22 cellular contexts compared by ENCODE assay signal in the genomic region with DNA sequence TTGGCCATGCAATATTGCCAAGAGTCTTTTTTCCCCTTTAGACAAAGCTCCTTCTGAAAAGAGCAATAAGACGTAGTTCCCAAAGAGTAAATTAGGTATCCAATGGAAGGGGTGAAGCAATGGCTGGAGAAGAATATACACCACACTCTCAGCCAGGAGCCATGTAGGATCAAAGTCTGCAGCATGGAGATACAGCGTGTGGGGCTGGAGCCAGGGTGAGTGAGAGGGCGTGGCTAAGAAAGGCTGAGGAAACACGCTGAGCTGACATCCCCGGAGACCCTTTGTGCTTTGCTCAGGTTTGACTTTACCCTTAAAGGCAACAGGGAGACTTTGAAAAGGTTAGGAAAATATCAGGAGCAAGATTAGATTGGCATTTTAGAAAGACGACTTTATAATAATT.
DNase-seq lines count a peak whose midpoint lies in the region; ATAC-seq, FAIRE-seq and TF ChIP-seq lines count a peak whose summit lies in the region.
"Had no signal": no experiment of that assay in that cellular context is flagged by ENCODE, and none has a peak within 500 bp of the region (broad histone marks: within the 10 kb centered on the region; RNA-seq: fewer than 3 reads in every experiment).

No MANE protein-coding gene starts in this region.

- ATAC-seq in Right ventricle myocardium superior (ENCODE audit: poor library complexity) = no peak
- ATAC-seq in aorta (ENCODE audit: low FRiP score) = no peak
- ATAC-seq: activated T-cell treated with anti-CD3 and anti-CD28 coated beads, Interleukin-2, amount 50 U/mL, for 4 hours; CD8-positive, alpha-beta T cell had no signal

- no peak overlapping the region for H3K27ac Mint-ChIP-seq in astrocyte (ENCODE audit: unreplicated experiment)
- H3K27ac Mint-ChIP-seq: activated CD4-positive, alpha-beta memory T cell treated with anti-CD3 and anti-CD28 coated beads, Interleukin-2, amount 10 ng/mL, durations not matched to agents 7 days and 5 days; activated naive CD4-positive, alpha-beta T cell treated with anti-CD3 and anti-CD28 coated beads, Interleukin-2, amount 50 U/mL, for 24 hours; CD8-positive, alpha-beta T cell; type B pancreatic cell had no signal

- intact Hi-C loops in Right ventricle myocardium superior (cut with DNase I) = no loop called here
- intact Hi-C loops in cardiac septum (cut with DNase I) = no loop called here
- intact Hi-C loops in aorta (cut with DNase I) = no loop called here

- no peak for TF ChIP-seq CTCF in astrocyte (IDR thresholded peaks at IDR 0.05; ENCODE audit: insufficient read depth, low read depth, low read length)

- H3K4me1 ChIP-seq in astrocyte (ENCODE audit: insufficient read depth, low read length) (peaks cover 14% of the 10 kb centered on the region), aorta (ENCODE audit: control insufficient read depth in 1 of 2, insufficient read depth in 2 of 2, low read length in 2 of 2) (peaks cover 0 to 4% of the 10 kb centered on the region in 2 donors)

- H2AFZ ChIP-seq in astrocyte (ENCODE audit: low read depth, low read length) = peak overlapping the region; percentile 9

- no peaks in the 10 kb centered on the region for H3K79me2 ChIP-seq in astrocyte (ENCODE audit: insufficient read depth, low read length)

- no peak overlapping the region for H3K4me3 Mint-ChIP-seq in astrocyte (ENCODE audit: unreplicated experiment)
- H3K4me3 Mint-ChIP-seq: activated CD4-positive, alpha-beta memory T cell treated with anti-CD3 and anti-CD28 coated beads, Interleukin-2, amount 10 ng/mL, durations not matched to agents 7 days and 5 days; activated naive CD4-positive, alpha-beta T cell treated with anti-CD3 and anti-CD28 coated beads, Interleukin-2, amount 50 U/mL, for 24 hours; activated T-cell treated with anti-CD3 and anti-CD28 coated beads, Interleukin-2, amount 50 U/mL, for 4 hours; CD8-positive, alpha-beta T cell; type B pancreatic cell had no signal

- H3K9ac ChIP-seq in astrocyte (ENCODE audit: low read length) = no peak overlapping the region

- H3K4me1 Mint-ChIP-seq in astrocyte (ENCODE audit: low read depth, unreplicated experiment) = peaks cover 1% of the 10 kb centered on the region
- H3K4me1 Mint-ChIP-seq: activated naive CD4-positive, alpha-beta T cell treated with anti-CD3 and anti-CD28 coated beads, Interleukin-2, amount 50 U/mL, for 24 hours had no signal

- no peaks in the 10 kb centered on the region for H4K20me1 ChIP-seq in astrocyte (ENCODE audit: insufficient read depth, low read length)

- H3K4me3 ChIP-seq in astrocyte (ENCODE audit: insufficient read depth, low read depth, low read length) (no peak overlapping the region), aorta (ENCODE audit: low read length in 2 of 2) (no peak overlapping the region)
- H3K4me3 ChIP-seq: esophagus squamous epithelium, heart right ventricle had no signal

- no peaks in the 10 kb centered on the region for H3K9me3 Mint-ChIP-seq in astrocyte (ENCODE audit: unreplicated experiment)
- H3K9me3 Mint-ChIP-seq: type B pancreatic cell had no signal

- H3K27me3 Mint-ChIP-seq in astrocyte (ENCODE audit: low read depth, unreplicated experiment) = no peaks in the 10 kb centered on the region
- H3K27me3 Mint-ChIP-seq: activated CD4-positive, alpha-beta memory T cell treated with anti-CD3 and anti-CD28 coated beads, Interleukin-2, amount 10 ng/mL, durations not matched to agents 7 days and 5 days; type B pancreatic cell had no signal

- H3K9me3 ChIP-seq in astrocyte (ENCODE audit: insufficient read depth, low read depth, low read length) (no peaks in the 10 kb centered on the region), aorta (ENCODE audit: control insufficient read depth, low read length) (no peaks in the 10 kb centered on the region)
- H3K9me3 ChIP-seq: esophagus squamous epithelium had no signal

- no peak overlapping the region for H3K4me2 ChIP-seq in astrocyte (ENCODE audit: low read length)

- H3K27me3 ChIP-seq in astrocyte (ENCODE audit: insufficient read depth, low read length) (no peaks in the 10 kb centered on the region), aorta (ENCODE audit: control insufficient read depth in 1 of 2, insufficient read depth in 2 of 2, low read length in 1 of 2) (no peaks in the 10 kb centered on the region)
- H3K27me3 ChIP-seq: brain microvascular endothelial cell, esophagus squamous epithelium, heart right ventricle had no signal

- peak; percentile 33 for DNase-seq in Right ventricle myocardium superior
- DNase-seq in cardiac septum (ENCODE audit: low spot score) = no peak
- no peak for DNase-seq in astrocyte (ENCODE audit: low read depth)
- peak; percentile 64 for DNase-seq in iPS-NIHi7 (ENCODE audit: extremely low spot score)
- DNase-seq in aorta = no peak
- no peak for DNase-seq in AG20443 (ENCODE audit: low spot score)
- DNase-seq in NCI-H2196 (lab: John Stamatoyannopoulos, UW; ENCODE audit: unreplicated experiment) = no peak
- no peak for DNase-seq in retina
- DNase-seq: activated CD4-positive, alpha-beta memory T cell treated with anti-CD3 and anti-CD28 coated beads, Interleukin-2, amount 10 ng/mL, durations not matched to agents 7 days and 5 days; activated T-cell treated with anti-CD3 and anti-CD28 coated beads, Interleukin-2, amount 50 U/mL, for 4 hours; CD8-positive, alpha-beta T cell; esophagus squamous epithelium; heart right ventricle; midbrain; NCI-H1930; stimulated activated CD4-positive, alpha-beta T cell treated with anti-CD3 and anti-CD28 coated beads, Interleukin-15, amount 100 ng/mL, for 24 hours; stimulated activated naive CD4-positive, alpha-beta T cell; SW 1271 had no signal

- H3K36me3 Mint-ChIP-seq in astrocyte (ENCODE audit: low read depth, unreplicated experiment) = no peaks in the 10 kb centered on the region
- H3K36me3 Mint-ChIP-seq: CD8-positive, alpha-beta T cell; type B pancreatic cell had no signal

- FAIRE-seq in astrocyte (lab: Jason Lieb, UNC) = no peak
- FAIRE-seq: RCC 7860 had no signal

- 54 to 56% methylated on average over 6 of the region's 6 CpGs for WGBS in aorta, 2 donors

- H3K27ac ChIP-seq in astrocyte (ENCODE audit: low read depth, low read length) (no peak overlapping the region), aorta (ENCODE audit: low read depth in 1 of 2, low read length in 2 of 2) (no peak overlapping the region)
- H3K27ac ChIP-seq: esophagus squamous epithelium, heart right ventricle had no signal

- H3K36me3 ChIP-seq in astrocyte (ENCODE audit: insufficient read depth, low read length) (no peaks in the 10 kb centered on the region), aorta (ENCODE audit: control insufficient read depth in 1 of 2, insufficient read depth in 2 of 2, low read length in 1 of 2) (no peaks in the 10 kb centered on the region)
- H3K36me3 ChIP-seq: brain microvascular endothelial cell, esophagus squamous epithelium, heart right ventricle had no signal

Comparison
In these comparisons a context has a peak if more than half of its experiments do, and no peak if none do; other contexts are left out.
1. DNase-seq: peak in Right ventricle myocardium superior (single experiment) and iPS-NIHi7 (single experiment); none in cardiac septum (single experiment), astrocyte (single experiment), aorta (0 of 2), AG20443 (single experiment), NCI-H2196 (single experiment) and retina (single experiment).